Comparison of ENCODE assay signal across 16 cellular contexts in the genomic region with DNA sequence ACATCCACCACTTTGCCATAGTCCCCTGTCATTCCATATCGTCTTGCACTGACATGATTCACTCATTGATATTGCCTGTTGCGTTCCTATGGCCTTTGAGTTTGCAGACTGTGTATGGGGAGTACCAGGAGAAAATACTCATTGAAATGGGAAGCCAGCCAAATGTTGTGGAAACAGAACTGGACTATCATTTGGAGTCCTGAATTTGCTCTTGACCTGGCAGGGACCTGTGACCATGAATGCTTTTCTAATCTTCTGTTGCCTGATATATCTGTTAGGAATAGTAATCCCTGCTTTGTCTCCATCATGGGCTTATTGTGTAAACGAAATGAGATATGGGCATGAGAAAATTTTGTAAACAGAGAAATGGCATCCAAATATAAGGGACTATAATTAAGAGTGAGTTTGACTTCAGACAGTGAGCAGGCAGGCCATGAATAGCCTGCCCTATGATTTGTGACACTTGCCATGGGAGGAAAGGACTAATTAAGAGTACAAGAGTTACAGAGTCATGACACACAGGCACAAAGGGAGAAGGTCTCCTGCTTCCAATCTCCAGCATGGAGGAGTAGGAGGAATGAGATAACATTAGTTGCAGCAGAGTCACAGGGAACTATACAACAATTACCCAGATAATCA.
"Had no signal": no experiment of that assay in that cellular context is flagged by ENCODE, and none has a peak within 500 bp of the region (broad histone marks: within the 10 kb centered on the region; RNA-seq: fewer than 3 reads in every experiment).

No MANE protein-coding gene starts in this region.

- H3K27ac ChIP-seq: body of pancreas, sigmoid colon, thyroid gland had no signal

- DNase-seq: activated CD4-positive, alpha-beta T cell treated with anti-CD3 and anti-CD28 coated beads, Interleukin-2, amount 50 U/mL, for 1 hour; activated CD8-positive, alpha-beta memory T cell treated with anti-CD3 and anti-CD28 coated beads for 24 hours; activated gamma-delta T cell treated with Interleukin-2 at 50 U/mL for 16 hours; amniotic stem cell; body of pancreas; effector CD8-positive, alpha-beta T cell; foreskin fibroblast; glutamatergic neuron; kidney glomerular epithelial cell; sigmoid colon; stimulated activated CD4-positive, alpha-beta T cell treated with anti-CD3 and anti-CD28 coated beads, Interleukin-1b, Interleukin-23, amount 100 ng/mL, for 48 hours; T1000; thyroid gland had no signal

- H3K27me3 ChIP-seq: body of pancreas, sigmoid colon, thyroid gland had no signal

- H3K4me3 ChIP-seq: body of pancreas, lung, sigmoid colon, thyroid gland had no signal

- H3K9me3 ChIP-seq: body of pancreas, sigmoid colon, thyroid gland had no signal

- H3K36me3 ChIP-seq: sigmoid colon, thyroid gland had no signal

- ATAC-seq: activated CD4-positive, CD25-positive, alpha-beta regulatory T cell treated with anti-CD3 and anti-CD28 coated beads, Interleukin-2, amount 50 U/mL, for 24 hours; body of pancreas; stimulated activated effector memory CD8-positive, alpha-beta T cell treated with anti-CD3 and anti-CD28 coated beads, Interleukin-12 subunit alpha, Interleukin-12 subunit beta, amount 100 ng/mL, for 72 hours had no signal

- H3K4me1 ChIP-seq: body of pancreas, sigmoid colon, thyroid gland had no signal
